ENCODE assay signal across 1 cellular context in genomic region chr3:184560531-184560930, GRCh38.
TF ChIP-seq lines count a peak whose summit lies in the region.

No MANE protein-coding gene starts in this region.

TF ChIP-seq in GM12878, 131 proteins besides CTCF, POLR2A, EP300 and RAD21 (continued from another document):
- TF ChIP-seq EZH2 (IDR thresholded peaks at IDR 0.05; ENCODE audit: borderline replicate concordance, control insufficient read depth, low read depth, low read length): no peak
- TF ChIP-seq TCF7 (IDR thresholded peaks at IDR 0.05; ENCODE audit: borderline replicate concordance): no peak
- TF ChIP-seq HDAC2 (IDR thresholded peaks at IDR 0.05): no peak
- TF ChIP-seq, protein P1, sequence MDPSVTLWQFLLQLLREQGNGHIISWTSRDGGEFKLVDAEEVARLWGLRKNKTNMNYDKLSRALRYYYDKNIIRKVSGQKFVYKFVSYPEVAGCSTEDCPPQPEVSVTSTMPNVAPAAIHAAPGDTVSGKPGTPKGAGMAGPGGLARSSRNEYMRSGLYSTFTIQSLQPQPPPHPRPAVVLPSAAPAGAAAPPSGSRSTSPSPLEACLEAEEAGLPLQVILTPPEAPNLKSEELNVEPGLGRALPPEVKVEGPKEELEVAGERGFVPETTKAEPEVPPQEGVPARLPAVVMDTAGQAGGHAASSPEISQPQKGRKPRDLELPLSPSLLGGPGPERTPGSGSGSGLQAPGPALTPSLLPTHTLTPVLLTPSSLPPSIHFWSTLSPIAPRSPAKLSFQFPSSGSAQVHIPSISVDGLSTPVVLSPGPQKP (IDR thresholded peaks at IDR 0.05; ENCODE audit: low read depth, low read length): no peak
- TF ChIP-seq CREB1 (IDR thresholded peaks at IDR 0.05; ENCODE audit: low read depth): no peak
- no peak for TF ChIP-seq BCLAF1 (IDR thresholded peaks at IDR 0.05)
- no peak for TF ChIP-seq MEF2A (IDR thresholded peaks at IDR 0.05; ENCODE audit: insufficient read depth, low read depth, low read length)
- no peak for TF ChIP-seq SMC3 (IDR thresholded peaks at IDR 0.05; ENCODE audit: borderline replicate concordance, low read length)
- no peak for TF ChIP-seq DPF2 (IDR thresholded peaks at IDR 0.05)
- no peak for TF ChIP-seq SPI1 (IDR thresholded peaks at IDR 0.05; ENCODE audit: borderline replicate concordance, insufficient read depth, low read depth, low read length)
- no peak for TF ChIP-seq IRF3 (IDR thresholded peaks at IDR 0.05)
TF ChIP-seq in GM12878: peak in this region for 0.
